In genomic region chr15:70091649-70092461, GRCh38 we compare ENCODE assay signal across 9 cellular contexts. TPM values are rescaled to one million over a fixed set of nuclear protein-coding genes. Genes with fewer than 3 reads are reported as not detected.
DNase-seq lines count a peak whose midpoint lies in the region; ATAC-seq and TF ChIP-seq lines count a peak whose summit lies in the region.
"Had no signal": no experiment of that assay in that cellular context is flagged by ENCODE, and none has a peak within 500 bp of the region (broad histone marks: within the 10 kb centered on the region; RNA-seq: fewer than 3 reads in every experiment).

No MANE protein-coding gene starts in this region.

- H3K9ac ChIP-seq in MM.1S (ENCODE audit: low read length): no peak overlapping the region

- H3K27ac ChIP-seq in A673 (ENCODE audit: low read depth, low read length, poor library complexity, severe bottlenecking) (peak overlapping the region; percentile 65), MM.1S (ENCODE audit: low read length) (no peak overlapping the region), WERI-Rb-1 (peak overlapping the region; percentile 62)

- intact Hi-C loops in A673 (cut with micrococcal nuclease; ENCODE audit: unreplicated experiment): loop anchor here (10.0 kb wide), 2 partner anchors 267 to 383 kb away; no protein-coding TSS in a partner anchor

- H3K9me3 ChIP-seq in A673 (ENCODE audit: low read depth, low read length, poor library complexity, severe bottlenecking) (no peaks in the 10 kb centered on the region), MM.1S (replicated peaks; ENCODE audit: insufficient read depth, low read length) (no peaks in the 10 kb centered on the region), WERI-Rb-1 (ENCODE audit: severe bottlenecking) (no peaks in the 10 kb centered on the region)

- CTCF ChIA-PET in A673 (lab: Charles Lee): no interaction called here

- H3K4me3 ChIP-seq in A673 (ENCODE audit: low read depth, low read length, poor library complexity, severe bottlenecking): peak overlapping the region; percentile 26
- no peak overlapping the region for H3K4me3 ChIP-seq in MM.1S (ENCODE audit: low read length)
- no peak overlapping the region for H3K4me3 ChIP-seq in WERI-Rb-1 (ENCODE audit: low read depth, low read length)

- DNase-seq in A673 (ENCODE audit: low spot score): peak; percentile 48
- DNase-seq in MM.1S: no peak
- DNase-seq in WERI-Rb-1: no peak
- DNase-seq in left kidney (ENCODE audit: low read depth, low spot score): peak; percentile 72
- no peak for DNase-seq in GOT3 (lab: John Stamatoyannopoulos, UW)
- DNase-seq: naive B cell had no signal

- peaks cover 99% of the 10 kb centered on the region for H3K79me2 ChIP-seq in MM.1S (ENCODE audit: low read length)

- peaks cover 6% of the 10 kb centered on the region; the same call in 1 of the 2 replicates for H3F3A ChIP-seq in MM.1S (ENCODE audit: insufficient read depth, low read length)

- 0 out of 2 replicates have a peak overlapping the region, but pooled peaks have one; percentile 88 for H3K4me2 ChIP-seq in MM.1S (ENCODE audit: low read depth, low read length)

- no peak for TF ChIP-seq CTCF in A673 (conservative IDR thresholded peaks at IDR 0.05; ENCODE audit: low read depth, low read length)
- no peak for TF ChIP-seq CTCF in MM.1S (IDR thresholded peaks at IDR 0.05; ENCODE audit: low read length)
- no peak for TF ChIP-seq CTCF in WERI-Rb-1 (IDR thresholded peaks at IDR 0.05; ENCODE audit: low read depth, low read length)

- H3K9me2 ChIP-seq in MM.1S (replicated peaks; ENCODE audit: insufficient read depth, low read length): no peaks in the 10 kb centered on the region

- H3K36me3 ChIP-seq in A673 (ENCODE audit: insufficient read depth, low read length, poor library complexity, severe bottlenecking) (peaks cover 62% of the 10 kb centered on the region), MM.1S (replicated peaks; ENCODE audit: insufficient read depth, low read length) (peaks cover 11% of the 10 kb centered on the region), WERI-Rb-1 (peaks cover 90% of the 10 kb centered on the region)

- POLR2A ChIA-PET in A673 (lab: Charles Lee; ENCODE audit: low non-redundant PET): no interaction called here

- ATAC-seq in HG03565 (IDR thresholded peaks at IDR 0.05; ENCODE audit: unreplicated experiment): no peak
- ATAC-seq in GM19397 (IDR thresholded peaks at IDR 0.05; ENCODE audit: unreplicated experiment): no peak
- no peak for ATAC-seq in HG02885 (IDR thresholded peaks at IDR 0.05; ENCODE audit: poor library complexity, unreplicated experiment)

- peaks cover 55% of the 10 kb centered on the region for H4K20me1 ChIP-seq in MM.1S (ENCODE audit: insufficient read depth, low read length)

- BruUV-seq in A673 (replicated peaks; lab: Mats Ljungman, UMichigan): no TSS peak

- H2AFZ ChIP-seq in MM.1S (ENCODE audit: low read length): no peak overlapping the region

- no peaks in the 10 kb centered on the region for H3K27me3 ChIP-seq in A673 (replicated peaks; ENCODE audit: insufficient read depth, low read depth, low read length, poor library complexity)
- H3K27me3 ChIP-seq in MM.1S (replicated peaks; ENCODE audit: insufficient read depth, low read length): no peaks in the 10 kb centered on the region
- H3K27me3 ChIP-seq in WERI-Rb-1 (ENCODE audit: insufficient read depth, low read depth, severe bottlenecking): no peaks in the 10 kb centered on the region

- H3K4me1 ChIP-seq in A673 (ENCODE audit: insufficient read depth, low read length, poor library complexity, severe bottlenecking) (peaks cover 65% of the 10 kb centered on the region), MM.1S (ENCODE audit: low read length) (peaks cover 40% of the 10 kb centered on the region)

RNA-seq across cellular contexts. Expression of gene TLE3, which starts 5.9 kb away (rescaled TPM):
- total RNA-seq in A673 (2021): 90.4 and 98.1 TPM in 2 replicates

Comparison
In these comparisons a context has a peak if more than half of its experiments do, and no peak if none do; other contexts are left out.
1. DNase-seq: peak in A673 (single experiment) and left kidney (single experiment); none in MM.1S (single experiment), WERI-Rb-1 (single experiment) and GOT3 (single experiment).